ENCODE assay signal across 1 cellular context in genomic region chr1:67738401-67738800, GRCh38.
TF ChIP-seq lines count a peak whose summit lies in the region.

No MANE protein-coding gene starts in this region.

TF ChIP-seq in HepG2, 621 proteins besides CTCF, POLR2A, EP300 and RAD21 (continued from another document):
- TF ChIP-seq PAXIP1 (CRISPR knock-in tag; conservative IDR thresholded peaks at IDR 0.05) = peak; percentile 73
- TF ChIP-seq ZNF788 (CRISPR knock-in tag; IDR thresholded peaks at IDR 0.05; ENCODE audit: borderline replicate concordance) = peak; percentile 38; the same call in 1 of the 2 replicates
- 0 out of 2 replicates have a peak, but pooled peaks have one; percentile 40 for TF ChIP-seq ZNF772 (CRISPR knock-in tag; IDR thresholded peaks at IDR 0.05)
- no peak for TF ChIP-seq SOX6 (IDR thresholded peaks at IDR 0.05)
- TF ChIP-seq SOX6 (CRISPR knock-in tag; IDR thresholded peaks at IDR 0.05) = peak; percentile 66
- TF ChIP-seq ZBTB46 (CRISPR knock-in tag; IDR thresholded peaks at IDR 0.05; ENCODE audit: borderline replicate concordance) = no peak
- peak; percentile 62; the same call in 1 of the 2 replicates for TF ChIP-seq ZBTB7B (CRISPR knock-in tag; IDR thresholded peaks at IDR 0.05)
- TF ChIP-seq MED1 (CRISPR knock-in tag; IDR thresholded peaks at IDR 0.05) = peak; percentile 53; the same call in 1 of the 2 replicates
- no peak for TF ChIP-seq TCF7 (IDR thresholded peaks at IDR 0.05; ENCODE audit: low read depth)
- TF ChIP-seq ZNF556 (CRISPR knock-in tag; IDR thresholded peaks at IDR 0.05; ENCODE audit: borderline replicate concordance) = peak; percentile 18; the same call in 1 of the 2 replicates
- TF ChIP-seq HNF4A (CRISPR knock-in tag; IDR thresholded peaks at IDR 0.05) = peak; percentile 49; the same call in 1 of the 2 replicates
- TF ChIP-seq ZNF713 (CRISPR knock-in tag; IDR thresholded peaks at IDR 0.05) = no peak
- TF ChIP-seq KAT7 (CRISPR knock-in tag; IDR thresholded peaks at IDR 0.05; ENCODE audit: borderline replicate concordance) = no peak
- TF ChIP-seq ARID5B (CRISPR knock-in tag; IDR thresholded peaks at IDR 0.05) = peak; percentile 35
- TF ChIP-seq ZNF350 (CRISPR knock-in tag; IDR thresholded peaks at IDR 0.05; ENCODE audit: borderline replicate concordance, low read depth) = peak; percentile 38; the same call in 1 of the 2 replicates
- TF ChIP-seq HBP1 (CRISPR knock-in tag; IDR thresholded peaks at IDR 0.05; ENCODE audit: low read depth) = 0 out of 2 replicates have a peak, but pooled peaks have one; percentile 26
- TF ChIP-seq ZBTB43 (CRISPR knock-in tag; conservative IDR thresholded peaks at IDR 0.05) = no peak
- TF ChIP-seq GFI1 (CRISPR knock-in tag; IDR thresholded peaks at IDR 0.05; ENCODE audit: borderline replicate concordance) = peak; percentile 45; the same call in 1 of the 2 replicates
